Comparison of ENCODE assay signal across 22 cellular contexts in the genomic region with DNA sequence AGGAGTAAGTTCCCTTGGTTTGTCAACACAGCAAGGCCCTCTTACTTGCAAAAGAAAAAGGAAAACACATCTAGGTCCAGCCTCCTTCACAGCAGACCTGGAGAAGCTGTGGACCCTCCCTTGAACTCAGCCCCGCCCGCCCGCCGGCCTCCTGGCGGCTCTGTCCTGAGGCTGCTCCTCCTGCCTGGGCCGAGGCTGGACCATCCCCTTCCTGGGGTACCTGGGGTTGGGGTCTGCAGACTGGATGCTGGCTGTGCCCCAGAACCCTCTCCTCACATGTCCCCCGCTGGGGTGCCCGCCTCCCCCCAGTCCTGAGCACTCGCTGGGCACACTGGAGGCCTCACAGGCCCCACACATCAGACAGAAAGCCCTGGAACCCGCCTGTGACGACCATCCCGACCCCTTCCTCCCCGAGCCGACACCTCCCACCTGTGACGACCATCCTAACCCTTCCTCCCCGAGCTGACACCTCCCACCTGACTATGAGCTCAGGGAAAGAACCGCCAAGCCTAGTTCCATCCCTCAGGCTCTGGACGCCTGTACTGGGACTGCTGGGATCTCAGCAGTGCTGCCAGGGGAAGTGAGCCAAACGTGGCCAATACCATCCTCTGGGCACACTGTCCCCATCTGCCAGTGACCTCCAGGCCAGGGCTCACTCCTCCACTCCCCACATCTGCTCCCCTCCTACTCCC.
"Had no signal": no experiment of that assay in that cellular context is flagged by ENCODE, and none has a peak within 500 bp of the region (broad histone marks: within the 10 kb centered on the region; RNA-seq: fewer than 3 reads in every experiment).

No MANE protein-coding gene starts in this region.

- H3K27ac ChIP-seq: epithelial cell of prostate, esophagus muscularis mucosa, gastrocnemius medialis, heart right ventricle, neural progenitor cell, pancreas, prostate gland, right lobe of liver, tibial artery, upper lobe of left lung, uterus had no signal

- H3K36me3 ChIP-seq: neural progenitor cell, uterus had no signal

- H3K9me3 ChIP-seq: esophagus muscularis mucosa, gastrocnemius medialis, heart right ventricle, pancreas, prostate gland, right lobe of liver, tibial artery, upper lobe of left lung, uterus had no signal

- H3K27ac Mint-ChIP-seq: dendritic cell treated with granulocyte-macrophage colony-stimulating factor and Interleukin-4, amounts not matched to agents 40 ng/mL and 50 ng/mL, for 4 days; effector memory CD8-positive, alpha-beta T cell; mesothelial cell of epicardium; natural killer cell; neural progenitor cell; stimulated activated memory B cell treated with anti-CD40 and anti-IgM and Interleukin-4, amounts not matched to agents 10 μg/mL and 1 μg/mL and 100 μg/mL, for 72 hours; stimulated activated naive CD8-positive, alpha-beta T cell treated with anti-CD3 and anti-CD28 coated beads, Interleukin-15, Interleukin-2, amounts not matched to agents 100 ng/mL and 50 ng/mL, for 24 hours had no signal

- H3K36me3 Mint-ChIP-seq: natural killer cell had no signal

- DNase-seq: effector memory CD8-positive, alpha-beta T cell; gastrocnemius medialis; heart right ventricle; mammary epithelial cell; natural killer cell; nucleus accumbens; pancreas; right lobe of liver; stimulated activated CD4-positive, alpha-beta T cell treated with anti-CD3 and anti-CD28 coated beads, Interleukin-4, amount 100 ng/mL, for 1 hour; stimulated activated CD8-positive, alpha-beta memory T cell treated with anti-CD3 and anti-CD28 coated beads, Interleukin-4, amount 100 ng/mL, for 48 hours; tibial artery; uterus had no signal

- H3K4me3 ChIP-seq: esophagus muscularis mucosa, gastrocnemius medialis, heart right ventricle, neural progenitor cell, pancreas, prostate gland, right lobe of liver, tibial artery, upper lobe of left lung, uterus had no signal

- H3K4me3 Mint-ChIP-seq: dendritic cell treated with granulocyte-macrophage colony-stimulating factor and Interleukin-4, amounts not matched to agents 40 ng/mL and 50 ng/mL, for 4 days; effector memory CD8-positive, alpha-beta T cell; mesothelial cell of epicardium; natural killer cell; neural progenitor cell; stimulated activated memory B cell treated with anti-CD40 and anti-IgM and Interleukin-4, amounts not matched to agents 10 μg/mL and 1 μg/mL and 100 μg/mL, for 72 hours; stimulated activated naive CD8-positive, alpha-beta T cell treated with anti-CD3 and anti-CD28 coated beads, Interleukin-15, Interleukin-2, amounts not matched to agents 100 ng/mL and 50 ng/mL, for 24 hours had no signal

- H3K9me3 Mint-ChIP-seq: dendritic cell treated with granulocyte-macrophage colony-stimulating factor and Interleukin-4, amounts not matched to agents 40 ng/mL and 50 ng/mL, for 4 days; effector memory CD8-positive, alpha-beta T cell; mesothelial cell of epicardium; natural killer cell; neural progenitor cell; stimulated activated memory B cell treated with anti-CD40 and anti-IgM and Interleukin-4, amounts not matched to agents 10 μg/mL and 1 μg/mL and 100 μg/mL, for 72 hours; stimulated activated naive CD8-positive, alpha-beta T cell treated with anti-CD3 and anti-CD28 coated beads, Interleukin-15, Interleukin-2, amounts not matched to agents 100 ng/mL and 50 ng/mL, for 24 hours had no signal

- H3K4me1 ChIP-seq: gastrocnemius medialis, pancreas, right lobe of liver, tibial artery, uterus had no signal

- H3K27me3 Mint-ChIP-seq: effector memory CD8-positive, alpha-beta T cell; stimulated activated memory B cell treated with anti-CD40 and anti-IgM and Interleukin-4, amounts not matched to agents 10 μg/mL and 1 μg/mL and 100 μg/mL, for 72 hours; stimulated activated naive CD8-positive, alpha-beta T cell treated with anti-CD3 and anti-CD28 coated beads, Interleukin-15, Interleukin-2, amounts not matched to agents 100 ng/mL and 50 ng/mL, for 24 hours had no signal

- ATAC-seq: effector memory CD8-positive, alpha-beta T cell; gastrocnemius medialis; heart right ventricle; left lobe of liver; natural killer cell; pancreas; stimulated activated memory B cell treated with anti-CD40 and anti-IgM and Interleukin-4, amounts not matched to agents 10 μg/mL and 1 μg/mL and 100 μg/mL, for 72 hours had no signal

- H3K4me1 Mint-ChIP-seq: mesothelial cell of epicardium, neural progenitor cell had no signal
